33 cellular contexts compared by ENCODE assay signal in genomic region chr1:244384066-244384465, GRCh38.
"Had no signal": no experiment of that assay in that cellular context is flagged by ENCODE, and none has a peak within 500 bp of the region (broad histone marks: within the 10 kb centered on the region; RNA-seq: fewer than 3 reads in every experiment).

No MANE protein-coding gene starts in this region.

- H3K9me3 Mint-ChIP-seq: activated B cell treated with CpG ODN at 0.5 μM for 24 hours; activated CD8-positive, alpha-beta T cell treated with anti-CD3 and anti-CD28 coated beads for 36 hours; activated naive CD4-positive, alpha-beta T cell treated with anti-CD3 and anti-CD28 coated beads, Interleukin-2, amount 50 U/mL, for 24 hours; activated naive CD8-positive, alpha-beta T cell treated with anti-CD3 and anti-CD28 coated beads for 36 hours; activated naive CD8-positive, alpha-beta T cell treated with anti-CD3 and anti-CD28 coated beads, Interleukin-2, amount 50 U/mL, for 24 hours; activated T-cell treated with anti-CD3 and anti-CD28 coated beads, Interleukin-2, amount 50 U/mL, for 4 hours; activated T-helper 17 cell treated with anti-CD3 and anti-CD28 coated beads, Interleukin-2, amount 50 U/mL, for 72 hours; brain; central memory CD8-positive, alpha-beta T cell; T-helper 2 cell treated with Interferon-gamma antibody and Interleukin-4, amounts not matched to agents 5 μg/mL and 100 μg/mL, for 36 hours had no signal

- H3K27ac ChIP-seq: adrenal gland, ascending aorta, breast epithelium, cardiac muscle cell, colonic mucosa, epithelial cell of prostate, esophagus squamous epithelium, foreskin keratinocyte, gastrocnemius medialis, heart left ventricle, WERI-Rb-1 had no signal

- H3K9me3 ChIP-seq: adrenal gland, ascending aorta, breast epithelium, colonic mucosa, esophagus squamous epithelium, gastrocnemius medialis, heart left ventricle had no signal

- H3K4me3 Mint-ChIP-seq: activated B cell treated with CpG ODN at 0.5 μM for 24 hours; activated CD8-positive, alpha-beta T cell treated with anti-CD3 and anti-CD28 coated beads for 36 hours; activated naive CD4-positive, alpha-beta T cell treated with anti-CD3 and anti-CD28 coated beads, Interleukin-2, amount 50 U/mL, for 24 hours; activated naive CD8-positive, alpha-beta T cell treated with anti-CD3 and anti-CD28 coated beads for 36 hours; activated naive CD8-positive, alpha-beta T cell treated with anti-CD3 and anti-CD28 coated beads, Interleukin-2, amount 50 U/mL, for 24 hours; activated T-cell treated with anti-CD3 and anti-CD28 coated beads, Interleukin-2, amount 50 U/mL, for 4 hours; activated T-helper 17 cell treated with anti-CD3 and anti-CD28 coated beads, Interleukin-2, amount 50 U/mL, for 72 hours; brain; central memory CD8-positive, alpha-beta T cell; T-helper 17 cell; T-helper 2 cell treated with Interferon-gamma antibody and Interleukin-4, amounts not matched to agents 5 μg/mL and 100 μg/mL, for 36 hours had no signal

- H3K27me3 ChIP-seq: adrenal gland, ascending aorta, breast epithelium, cardiac muscle cell, colonic mucosa, esophagus squamous epithelium, foreskin keratinocyte, gastrocnemius medialis, heart left ventricle had no signal

- DNase-seq: activated B cell treated with CpG ODN at 0.5 μM for 24 hours; activated CD4-positive, alpha-beta T cell treated with anti-CD3 and anti-CD28 coated beads for 48 hours; activated CD4-positive, alpha-beta T cell treated with anti-CD3 and anti-CD28 coated beads, Interleukin-2, amount 50 U/mL, for 1 hour; activated CD4-positive, alpha-beta T cell treated with anti-CD3 and anti-CD28 coated beads, Interleukin-2, amount 50 U/mL, for 48 hours; activated CD8-positive, alpha-beta memory T cell treated with anti-CD3 and anti-CD28 coated beads for 24 hours; activated CD8-positive, alpha-beta T cell treated with anti-CD3 and anti-CD28 coated beads for 36 hours; activated effector memory CD4-positive, alpha-beta T cell treated with Interleukin-2 at 50 U/mL for 16 hours; activated gamma-delta T cell treated with Interleukin-2 at 50 U/mL for 16 hours; activated naive CD4-positive, alpha-beta T cell treated with Interleukin-2 at 50 U/mL for 16 hours; activated naive CD8-positive, alpha-beta T cell treated with anti-CD3 and anti-CD28 coated beads for 36 hours; activated naive CD8-positive, alpha-beta T cell treated with anti-CD3 and anti-CD28 coated beads, Interleukin-2, amount 50 U/mL, for 24 hours; activated T-cell treated with anti-CD3 and anti-CD28 coated beads, Interleukin-2, amount 50 U/mL, for 4 hours; adrenal gland; colonic mucosa; effector CD8-positive, alpha-beta T cell; esophagus squamous epithelium; foreskin keratinocyte; gastrocnemius medialis; glutamatergic neuron; heart left ventricle; T-helper 1 cell; T-helper 17 cell; T1000; WERI-Rb-1 had no signal

- H3K27me3 Mint-ChIP-seq: activated B cell treated with CpG ODN at 0.5 μM for 24 hours; activated CD8-positive, alpha-beta T cell treated with anti-CD3 and anti-CD28 coated beads for 36 hours; activated naive CD4-positive, alpha-beta T cell treated with anti-CD3 and anti-CD28 coated beads, Interleukin-2, amount 50 U/mL, for 24 hours; activated naive CD8-positive, alpha-beta T cell treated with anti-CD3 and anti-CD28 coated beads for 36 hours; activated naive CD8-positive, alpha-beta T cell treated with anti-CD3 and anti-CD28 coated beads, Interleukin-2, amount 50 U/mL, for 24 hours; activated T-helper 17 cell treated with anti-CD3 and anti-CD28 coated beads, Interleukin-2, amount 50 U/mL, for 72 hours; brain; central memory CD8-positive, alpha-beta T cell; T-helper 17 cell had no signal

- H3K36me3 Mint-ChIP-seq: brain had no signal

- H3K4me1 ChIP-seq: adrenal gland, ascending aorta, breast epithelium, colonic mucosa, gastrocnemius medialis, heart left ventricle had no signal

- H3K4me1 Mint-ChIP-seq: activated B cell treated with CpG ODN at 0.5 μM for 24 hours; activated naive CD4-positive, alpha-beta T cell treated with anti-CD3 and anti-CD28 coated beads, Interleukin-2, amount 50 U/mL, for 24 hours; activated naive CD8-positive, alpha-beta T cell treated with anti-CD3 and anti-CD28 coated beads for 36 hours; activated naive CD8-positive, alpha-beta T cell treated with anti-CD3 and anti-CD28 coated beads, Interleukin-2, amount 50 U/mL, for 24 hours; activated T-helper 17 cell treated with anti-CD3 and anti-CD28 coated beads, Interleukin-2, amount 50 U/mL, for 72 hours; central memory CD8-positive, alpha-beta T cell had no signal

- H3K36me3 ChIP-seq: adrenal gland, ascending aorta, breast epithelium, cardiac muscle cell, colonic mucosa, esophagus squamous epithelium, gastrocnemius medialis, heart left ventricle, WERI-Rb-1 had no signal

- H3K4me3 ChIP-seq: adrenal gland, ascending aorta, breast epithelium, cardiac muscle cell, colonic mucosa, esophagus squamous epithelium, gastrocnemius medialis, heart left ventricle had no signal

- H3K27ac Mint-ChIP-seq: activated B cell treated with CpG ODN at 0.5 μM for 24 hours; activated CD8-positive, alpha-beta T cell treated with anti-CD3 and anti-CD28 coated beads for 36 hours; activated naive CD4-positive, alpha-beta T cell treated with anti-CD3 and anti-CD28 coated beads, Interleukin-2, amount 50 U/mL, for 24 hours; activated naive CD8-positive, alpha-beta T cell treated with anti-CD3 and anti-CD28 coated beads for 36 hours; activated naive CD8-positive, alpha-beta T cell treated with anti-CD3 and anti-CD28 coated beads, Interleukin-2, amount 50 U/mL, for 24 hours; activated T-helper 17 cell treated with anti-CD3 and anti-CD28 coated beads, Interleukin-2, amount 50 U/mL, for 72 hours; brain; T-helper 17 cell; T-helper 2 cell treated with Interferon-gamma antibody and Interleukin-4, amounts not matched to agents 5 μg/mL and 100 μg/mL, for 36 hours had no signal
